9 cellular contexts compared by ENCODE assay signal in the genomic region with DNA sequence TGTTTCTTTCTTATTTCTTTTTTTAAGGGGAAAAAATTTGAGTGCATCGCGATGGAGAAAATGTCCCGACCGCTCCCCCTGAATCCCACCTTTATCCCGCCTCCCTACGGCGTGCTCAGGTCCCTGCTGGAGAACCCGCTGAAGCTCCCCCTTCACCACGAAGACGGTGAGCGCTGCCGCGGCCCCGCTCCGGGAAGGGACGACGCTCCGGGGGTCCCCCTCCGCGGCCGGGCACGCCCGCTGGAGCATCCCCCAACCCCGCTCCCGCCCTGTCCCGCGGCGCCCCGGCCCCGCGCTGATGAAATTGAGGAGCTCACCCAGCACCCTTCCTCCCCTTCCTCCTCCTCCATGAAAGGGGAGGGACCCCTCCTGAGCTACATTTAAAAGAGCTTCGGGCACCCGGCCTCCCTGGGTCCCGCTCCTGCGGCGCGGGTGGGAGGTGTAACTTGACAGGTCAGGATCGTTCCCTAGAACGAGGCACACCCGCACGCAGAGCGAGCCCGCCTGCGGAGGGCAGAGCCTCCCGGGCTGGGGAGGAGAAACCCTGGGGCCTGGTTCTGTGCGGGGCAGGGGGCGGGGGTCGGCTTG. TPM values are rescaled to one million over a fixed set of nuclear protein-coding genes. Genes with fewer than 3 reads are reported as not detected.
DNase-seq lines count a peak whose midpoint lies in the region; ATAC-seq and TF ChIP-seq lines count a peak whose summit lies in the region.
"Had no signal": no experiment of that assay in that cellular context is flagged by ENCODE, and none has a peak within 500 bp of the region (broad histone marks: within the 10 kb centered on the region; RNA-seq: fewer than 3 reads in every experiment).

No MANE protein-coding gene starts in this region.

- H3K4me1 Mint-ChIP-seq in activated T-helper 2 cell treated with anti-CD3 and anti-CD28 coated beads, Interferon-gamma antibody, Interleukin-2, Interleukin-4, amounts not matched to agents 10 μg/mL and 5 μg/mL and 100 μg/mL, durations not matched to agents 14 hours and 24 hours and 36 hours (ENCODE audit: low read depth), result peaks cover 13% of the 10 kb centered on the region

- H3K9me3 Mint-ChIP-seq in activated T-helper 2 cell treated with anti-CD3 and anti-CD28 coated beads, Interferon-gamma antibody, Interleukin-2, Interleukin-4, amounts not matched to agents 10 μg/mL and 5 μg/mL and 100 μg/mL, durations not matched to agents 14 hours and 24 hours and 36 hours, result peaks cover 9% of the 10 kb centered on the region

- no peak overlapping the region for H3K9ac ChIP-seq in HUES48 (ENCODE audit: low read depth, low read length)

- DNase-seq in activated T-helper 2 cell treated with anti-CD3 and anti-CD28 coated beads, Interferon-gamma antibody, Interleukin-2, Interleukin-4, amounts not matched to agents 10 μg/mL and 5 μg/mL and 100 μg/mL, durations not matched to agents 14 hours and 24 hours and 36 hours (ENCODE audit: low spot score), result no peak
- peak in 2 of 5 donors; percentile 19 to 48 for DNase-seq in heart left ventricle
- DNase-seq in psoas muscle, result peak; percentile 27 to 57
- DNase-seq in hippocampal formation (lab: John Stamatoyannopoulos, UW), result no peak
- DNase-seq in G401 (ENCODE audit: low spot score), result no peak
- no peak for DNase-seq in NOMO-1 treated with dmso at 0.1 percent for 144 hours (lab: John Stamatoyannopoulos, UW; ENCODE audit: unreplicated experiment)

- intact Hi-C loops in activated T-helper 2 cell treated with anti-CD3 and anti-CD28 coated beads, Interferon-gamma antibody, Interleukin-2, Interleukin-4, amounts not matched to agents 10 μg/mL and 5 μg/mL and 100 μg/mL, durations not matched to agents 14 hours and 24 hours and 36 hours (cut with micrococcal nuclease), result loop anchor here (2.0 kb wide), 1 partner anchor 79 kb away; no protein-coding TSS in a partner anchor
- intact Hi-C loops in heart left ventricle (cut with DNase I), result loop anchor here in 8 of 10 donors (1.0 to 10.0 kb wide), 8 partner anchors 19 to 271 kb away; no protein-coding TSS in a partner anchor
- intact Hi-C loops in psoas muscle (cut with DNase I), result no loop called here

- no peaks in the 10 kb centered on the region for H3K36me3 Mint-ChIP-seq in activated T-helper 2 cell treated with anti-CD3 and anti-CD28 coated beads, Interferon-gamma antibody, Interleukin-2, Interleukin-4, amounts not matched to agents 10 μg/mL and 5 μg/mL and 100 μg/mL, durations not matched to agents 14 hours and 24 hours and 36 hours (ENCODE audit: low read depth)

- TF ChIP-seq CTCF in heart left ventricle (IDR thresholded peaks at IDR 0.05) (no peak), psoas muscle (IDR thresholded peaks at IDR 0.05) (no peak)

- in situ Hi-C loops in G401 (cut with HindIII; ENCODE audit: low sequenced_read_pairs), result no loop called here

- H3K27ac ChIP-seq in HUES48 (ENCODE audit: low read depth, low read length) (no peak overlapping the region), heart left ventricle (peak overlapping the region; percentile 36 to 94 (median 82)), psoas muscle (peak overlapping the region; percentile 61)

- TF ChIP-seq POLR2A in heart left ventricle (IDR thresholded peaks at IDR 0.05), result no peak

- H3K4me3 ChIP-seq in HUES48 (ENCODE audit: low read depth, low read length) (peak overlapping the region; percentile 45), heart left ventricle (peak overlapping the region; percentile 50 to 89 (median 68)), psoas muscle (peak overlapping the region; percentile 74)

- no peak overlapping the region for H3K27ac Mint-ChIP-seq in activated T-helper 2 cell treated with anti-CD3 and anti-CD28 coated beads, Interferon-gamma antibody, Interleukin-2, Interleukin-4, amounts not matched to agents 10 μg/mL and 5 μg/mL and 100 μg/mL, durations not matched to agents 14 hours and 24 hours and 36 hours

- peaks cover 4% of the 10 kb centered on the region for H3K4me1 ChIP-seq in HUES48 (ENCODE audit: control insufficient read depth, insufficient read depth, low read length)
- H3K4me1 ChIP-seq in heart left ventricle, result peaks cover 0 to 52% (median 35%) of the 10 kb centered on the region in 12 donors
- peaks cover 8% of the 10 kb centered on the region for H3K4me1 ChIP-seq in psoas muscle

- H3K4me3 Mint-ChIP-seq in activated T-helper 2 cell treated with anti-CD3 and anti-CD28 coated beads, Interferon-gamma antibody, Interleukin-2, Interleukin-4, amounts not matched to agents 10 μg/mL and 5 μg/mL and 100 μg/mL, durations not matched to agents 14 hours and 24 hours and 36 hours (ENCODE audit: low read depth), result peak overlapping the region; percentile 43

- peaks cover 71% of the 10 kb centered on the region for H3K27me3 ChIP-seq in HUES48 (ENCODE audit: control insufficient read depth, insufficient read depth, low read length)
- H3K27me3 ChIP-seq in heart left ventricle, result peaks cover 0 to 60% (median 0%) of the 10 kb centered on the region in 9 donors
- H3K27me3 ChIP-seq in psoas muscle (ENCODE audit: insufficient read depth in 3 of 3, low read length in 2 of 3), result no peaks in the 10 kb centered on the region

- WGBS in heart left ventricle, 4 donors, result 1 to 2% (median 1%) methylated on average over 20 to 48 of the region's 48 CpGs
- 1 to 3% (median 2%) methylated on average over 37 to 48 of the region's 48 CpGs for WGBS in psoas muscle, 3 donors

- H3K36me3 ChIP-seq in HUES48 (ENCODE audit: control insufficient read depth, insufficient read depth, low read length) (no peaks in the 10 kb centered on the region), heart left ventricle (peaks cover 0 to 15% (median 0%) of the 10 kb centered on the region in 9 donors), psoas muscle (ENCODE audit: insufficient read depth in 1 of 2, low read depth in 1 of 2) (no peaks in the 10 kb centered on the region)

- H3K9me3 ChIP-seq in HUES48 (ENCODE audit: control insufficient read depth, insufficient read depth, low read length), result no peaks in the 10 kb centered on the region
- peaks cover 0 to 4% (median 0%) of the 10 kb centered on the region in 12 donors for H3K9me3 ChIP-seq in heart left ventricle
- H3K9me3 ChIP-seq in psoas muscle, result no peaks in the 10 kb centered on the region

- peak in 3 of 4 donors; percentile 33 to 52 (median 41) for ATAC-seq in heart left ventricle
- peak; percentile 38 to 59 (median 39) for ATAC-seq in psoas muscle
- ATAC-seq in GM21825 (IDR thresholded peaks at IDR 0.05; ENCODE audit: unreplicated experiment), result no peak

- H3K27me3 Mint-ChIP-seq in activated T-helper 2 cell treated with anti-CD3 and anti-CD28 coated beads, Interferon-gamma antibody, Interleukin-2, Interleukin-4, amounts not matched to agents 10 μg/mL and 5 μg/mL and 100 μg/mL, durations not matched to agents 14 hours and 24 hours and 36 hours (ENCODE audit: low read depth), result peaks cover 85% of the 10 kb centered on the region

RNA-seq across cellular contexts. Expression of a gene that starts 0.8 kb away (rescaled TPM):
- total RNA-seq in activated T-helper 2 cell treated with anti-CD3 and anti-CD28 coated beads, Interferon-gamma antibody, Interleukin-2, Interleukin-4, amounts not matched to agents 10 μg/mL and 5 μg/mL and 100 μg/mL, durations not matched to agents 14 hours and 24 hours and 36 hours, result 4.5 and 5.1 TPM in 2 replicates
- 10 to 100 TPM in 7 of 9 donors, 1 to 10 TPM in 2; 7.5 to 46.3 (median 28.7) TPM for total RNA-seq in heart left ventricle
- 1 to 10 TPM; 5.3 to 6.9 TPM for polyA plus RNA-seq in heart left ventricle
- 1 to 10 TPM; 3.7 to 5.0 (median 4.4) TPM for total RNA-seq in psoas muscle
- polyA plus RNA-seq in psoas muscle, result 1 to 10 TPM in 2 of 3 donors, under 1 TPM in 1; 0.59 to 3.0 (median 1.6) TPM
- total RNA-seq in G401 (2014; rRNA removed; shearing (Covaris generic)), result 0.12 and 0.95 TPM in 2 replicates
- total RNA-seq: glomerular endothelial cell had no signal

Comparison
In these comparisons a context has a peak if more than half of its experiments do, and no peak if none do; other contexts are left out.
1. DNase-seq: peak in psoas muscle (2 of 2); none in activated T-helper 2 cell treated with anti-CD3 and anti-CD28 coated beads, Interferon-gamma antibody, Interleukin-2, Interleukin-4, amounts not matched to agents 10 μg/mL and 5 μg/mL and 100 μg/mL, durations not matched to agents 14 hours and 24 hours and 36 hours (single experiment), hippocampal formation (0 of 2), G401 (single experiment) and NOMO-1 treated with dmso at 0.1 percent for 144 hours (single experiment).
2. intact Hi-C loops: an anchor here in activated T-helper 2 cell treated with anti-CD3 and anti-CD28 coated beads, Interferon-gamma antibody, Interleukin-2, Interleukin-4, amounts not matched to agents 10 μg/mL and 5 μg/mL and 100 μg/mL, durations not matched to agents 14 hours and 24 hours and 36 hours (2.0 kb wide) and heart left ventricle (1.0 to 10.0 kb wide); none called in psoas muscle.
3. Peak in every context shown above with its lines, with median percentiles within 50 percentile points of each other: H3K4me3 ChIP-seq.